37 cellular contexts compared by ENCODE assay signal in genomic region chr2:159846564-159846963, GRCh38.
"Had no signal": no experiment of that assay in that cellular context is flagged by ENCODE, and none has a peak within 500 bp of the region (broad histone marks: within the 10 kb centered on the region; RNA-seq: fewer than 3 reads in every experiment).

No MANE protein-coding gene starts in this region.

- H3K27me3 Mint-ChIP-seq: activated B cell treated with CpG ODN at 0.5 μM for 24 hours; activated CD4-positive, alpha-beta memory T cell treated with anti-CD3 and anti-CD28 coated beads for 36 hours; activated CD4-positive, alpha-beta T cell treated with anti-CD3 and anti-CD28 coated beads, Interleukin-2, amount 10 ng/mL, durations not matched to agents 24 days and 14 days; activated CD8-positive, alpha-beta T cell treated with anti-CD3 and anti-CD28 coated beads for 36 hours; activated naive CD4-positive, alpha-beta T cell treated with anti-CD3 and anti-CD28 coated beads, Interleukin-2, amount 10 ng/mL, durations not matched to agents 7 days and 5 days; activated naive CD4-positive, alpha-beta T cell treated with anti-CD3 and anti-CD28 coated beads, Interleukin-2, amount 50 U/mL, for 24 hours; activated naive CD8-positive, alpha-beta T cell; activated naive CD8-positive, alpha-beta T cell treated with anti-CD3 and anti-CD28 coated beads, Interleukin-2, amount 10 ng/mL, durations not matched to agents 7 days and 5 days; activated naive CD8-positive, alpha-beta T cell treated with anti-CD3 and anti-CD28 coated beads, Interleukin-2, amount 50 U/mL, for 24 hours; activated T-helper 17 cell treated with anti-CD3 and anti-CD28 coated beads, Interleukin-2, amount 50 U/mL, for 72 hours had no signal

- ATAC-seq: activated CD8-positive, alpha-beta T cell treated with anti-CD3 and anti-CD28 coated beads for 36 hours; activated naive CD8-positive, alpha-beta T cell treated with anti-CD3 and anti-CD28 coated beads, Interleukin-2, amount 50 U/mL, for 24 hours; activated T-cell treated with anti-CD3 and anti-CD28 coated beads, Interleukin-2, amount 50 U/mL, for 4 hours; activated T-cell treated with anti-CD3 and anti-CD28 coated beads, Interleukin-2, amount 50 U/mL, for 72 hours; activated T-helper 17 cell treated with anti-CD3 and anti-CD28 coated beads, Interleukin-2, amount 50 U/mL, for 72 hours; body of pancreas had no signal

- H3K9me3 ChIP-seq: body of pancreas, breast epithelium had no signal

- H3K9me3 Mint-ChIP-seq: activated CD4-positive, alpha-beta memory T cell treated with anti-CD3 and anti-CD28 coated beads for 36 hours; activated CD4-positive, alpha-beta T cell treated with anti-CD3 and anti-CD28 coated beads, Interleukin-2, amount 10 ng/mL, durations not matched to agents 24 days and 14 days; activated CD8-positive, alpha-beta T cell treated with anti-CD3 and anti-CD28 coated beads for 36 hours; activated naive CD4-positive, alpha-beta T cell treated with anti-CD3 and anti-CD28 coated beads, Interleukin-2, amount 10 ng/mL, durations not matched to agents 7 days and 5 days; activated naive CD4-positive, alpha-beta T cell treated with anti-CD3 and anti-CD28 coated beads, Interleukin-2, amount 50 U/mL, for 24 hours; activated naive CD8-positive, alpha-beta T cell treated with anti-CD3 and anti-CD28 coated beads, Interleukin-2, amount 10 ng/mL, durations not matched to agents 7 days and 5 days; activated naive CD8-positive, alpha-beta T cell treated with anti-CD3 and anti-CD28 coated beads, Interleukin-2, amount 50 U/mL, for 24 hours; activated T-cell treated with anti-CD3 and anti-CD28 coated beads, Interleukin-2, amount 50 U/mL, for 4 hours; activated T-cell treated with anti-CD3 and anti-CD28 coated beads, Interleukin-2, amount 50 U/mL, for 72 hours; activated T-helper 1 cell treated with anti-CD3 and anti-CD28 coated beads, Interleukin-12 subunit alpha, Interleukin-12 subunit beta, Interleukin-2, Interleukin-4 antibody, amounts not matched to agents 30 ng/mL and 10 ng/mL and 1 ng/mL, durations not matched to agents 14 hours and 24 hours and 36 hours; activated T-helper 17 cell treated with anti-CD3 and anti-CD28 coated beads, Interleukin-2, amount 50 U/mL, for 72 hours; T-helper 1 cell treated with Interleukin-12 subunit alpha and Interleukin-12 subunit beta and Interleukin-4 antibody, amounts not matched to agents 30 μg/mL and 1 μg/mL, for 36 hours; T-helper 2 cell treated with Interferon-gamma antibody and Interleukin-4, amounts not matched to agents 5 μg/mL and 100 μg/mL, for 36 hours had no signal

- H3K4me1 Mint-ChIP-seq: activated B cell treated with CpG ODN at 0.5 μM for 24 hours; activated CD4-positive, alpha-beta T cell treated with anti-CD3 and anti-CD28 coated beads, Interleukin-2, amount 10 ng/mL, durations not matched to agents 24 days and 14 days; activated naive CD4-positive, alpha-beta T cell treated with anti-CD3 and anti-CD28 coated beads, Interleukin-2, amount 10 ng/mL, durations not matched to agents 7 days and 5 days; activated naive CD4-positive, alpha-beta T cell treated with anti-CD3 and anti-CD28 coated beads, Interleukin-2, amount 50 U/mL, for 24 hours; activated naive CD8-positive, alpha-beta T cell treated with anti-CD3 and anti-CD28 coated beads, Interleukin-2, amount 10 ng/mL, durations not matched to agents 7 days and 5 days; activated T-helper 17 cell treated with anti-CD3 and anti-CD28 coated beads, Interleukin-2, amount 50 U/mL, for 72 hours had no signal

- H3K27ac Mint-ChIP-seq: activated B cell treated with CpG ODN at 0.5 μM for 24 hours; activated CD4-positive, alpha-beta memory T cell treated with anti-CD3 and anti-CD28 coated beads for 36 hours; activated CD4-positive, alpha-beta T cell treated with anti-CD3 and anti-CD28 coated beads, Interleukin-2, amount 10 ng/mL, durations not matched to agents 24 days and 14 days; activated CD8-positive, alpha-beta T cell treated with anti-CD3 and anti-CD28 coated beads for 36 hours; activated naive CD4-positive, alpha-beta T cell treated with anti-CD3 and anti-CD28 coated beads, Interleukin-2, amount 10 ng/mL, durations not matched to agents 7 days and 5 days; activated naive CD4-positive, alpha-beta T cell treated with anti-CD3 and anti-CD28 coated beads, Interleukin-2, amount 50 U/mL, for 24 hours; activated naive CD8-positive, alpha-beta T cell; activated naive CD8-positive, alpha-beta T cell treated with anti-CD3 and anti-CD28 coated beads, Interleukin-2, amount 10 ng/mL, durations not matched to agents 7 days and 5 days; activated naive CD8-positive, alpha-beta T cell treated with anti-CD3 and anti-CD28 coated beads, Interleukin-2, amount 50 U/mL, for 24 hours; activated T-cell treated with anti-CD3 and anti-CD28 coated beads, Interleukin-2, amount 50 U/mL, for 72 hours; activated T-helper 1 cell treated with anti-CD3 and anti-CD28 coated beads, Interleukin-12 subunit alpha, Interleukin-12 subunit beta, Interleukin-2, Interleukin-4 antibody, amounts not matched to agents 30 ng/mL and 10 ng/mL and 1 ng/mL, durations not matched to agents 14 hours and 24 hours and 36 hours; activated T-helper 17 cell treated with anti-CD3 and anti-CD28 coated beads, Interleukin-2, amount 50 U/mL, for 72 hours; T-helper 1 cell treated with Interleukin-12 subunit alpha and Interleukin-12 subunit beta and Interleukin-4 antibody, amounts not matched to agents 30 μg/mL and 1 μg/mL, for 36 hours; T-helper 2 cell treated with Interferon-gamma antibody and Interleukin-4, amounts not matched to agents 5 μg/mL and 100 μg/mL, for 36 hours had no signal

- DNase-seq: activated B cell treated with CpG ODN at 0.5 μM for 24 hours; activated CD4-positive, alpha-beta memory T cell treated with anti-CD3 and anti-CD28 coated beads for 36 hours; activated CD4-positive, alpha-beta T cell treated with anti-CD3 and anti-CD28 coated beads for 4 hours; activated CD4-positive, alpha-beta T cell treated with anti-CD3 and anti-CD28 coated beads, Interleukin-2, amount 10 ng/mL, durations not matched to agents 24 days and 14 days; activated CD4-positive, alpha-beta T cell treated with anti-CD3 and anti-CD28 coated beads, Interleukin-2, amount 50 U/mL, for 1 hour; activated CD4-positive, alpha-beta T cell treated with anti-CD3 and anti-CD28 coated beads, Interleukin-2, amount 50 U/mL, for 4 hours; activated CD4-positive, CD25-positive, alpha-beta regulatory T cell treated with anti-CD3 and anti-CD28 coated beads, Interleukin-2, amount 50 U/mL, for 72 hours; activated CD8-positive, alpha-beta memory T cell treated with anti-CD3 and anti-CD28 coated beads, Interleukin-2, amount 50 U/mL, for 4 hours; activated CD8-positive, alpha-beta T cell treated with anti-CD3 and anti-CD28 coated beads for 36 hours; activated effector memory CD4-positive, alpha-beta T cell treated with Interleukin-2 at 50 U/mL for 16 hours; activated gamma-delta T cell; activated naive CD4-positive, alpha-beta T cell treated with anti-CD3 and anti-CD28 coated beads, Interleukin-2, amount 10 ng/mL, durations not matched to agents 7 days and 5 days; activated naive CD4-positive, alpha-beta T cell treated with Interleukin-2 at 50 U/mL for 16 hours; activated naive CD8-positive, alpha-beta T cell treated with anti-CD3 and anti-CD28 coated beads, Interleukin-2, amount 10 ng/mL, durations not matched to agents 7 days and 5 days; activated naive CD8-positive, alpha-beta T cell treated with anti-CD3 and anti-CD28 coated beads, Interleukin-2, amount 50 U/mL, for 24 hours; activated T-cell treated with anti-CD3 and anti-CD28 coated beads for 4 hours; activated T-cell treated with anti-CD3 and anti-CD28 coated beads, Interleukin-2, amount 50 U/mL, for 1 hour; activated T-cell treated with anti-CD3 and anti-CD28 coated beads, Interleukin-2, amount 50 U/mL, for 4 hours; activated T-cell treated with anti-CD3 and anti-CD28 coated beads, Interleukin-2, amount 50 U/mL, for 72 hours; amygdala; anterior cingulate cortex; body of pancreas; brain microvascular endothelial cell; central memory CD4-positive, alpha-beta T cell; T-helper 1 cell; T-helper 2 cell; T-helper 9 cell had no signal

- H3K4me3 Mint-ChIP-seq: activated B cell treated with CpG ODN at 0.5 μM for 24 hours; activated CD4-positive, alpha-beta memory T cell treated with anti-CD3 and anti-CD28 coated beads for 36 hours; activated CD4-positive, alpha-beta T cell treated with anti-CD3 and anti-CD28 coated beads, Interleukin-2, amount 10 ng/mL, durations not matched to agents 24 days and 14 days; activated CD8-positive, alpha-beta T cell treated with anti-CD3 and anti-CD28 coated beads for 36 hours; activated naive CD4-positive, alpha-beta T cell treated with anti-CD3 and anti-CD28 coated beads, Interleukin-2, amount 10 ng/mL, durations not matched to agents 7 days and 5 days; activated naive CD4-positive, alpha-beta T cell treated with anti-CD3 and anti-CD28 coated beads, Interleukin-2, amount 50 U/mL, for 24 hours; activated naive CD8-positive, alpha-beta T cell; activated naive CD8-positive, alpha-beta T cell treated with anti-CD3 and anti-CD28 coated beads, Interleukin-2, amount 10 ng/mL, durations not matched to agents 7 days and 5 days; activated naive CD8-positive, alpha-beta T cell treated with anti-CD3 and anti-CD28 coated beads, Interleukin-2, amount 50 U/mL, for 24 hours; activated T-cell treated with anti-CD3 and anti-CD28 coated beads, Interleukin-2, amount 50 U/mL, for 4 hours; activated T-cell treated with anti-CD3 and anti-CD28 coated beads, Interleukin-2, amount 50 U/mL, for 72 hours; activated T-helper 1 cell treated with anti-CD3 and anti-CD28 coated beads, Interleukin-12 subunit alpha, Interleukin-12 subunit beta, Interleukin-2, Interleukin-4 antibody, amounts not matched to agents 30 ng/mL and 10 ng/mL and 1 ng/mL, durations not matched to agents 14 hours and 24 hours and 36 hours; activated T-helper 17 cell treated with anti-CD3 and anti-CD28 coated beads, Interleukin-2, amount 50 U/mL, for 72 hours; T-helper 1 cell treated with Interleukin-12 subunit alpha and Interleukin-12 subunit beta and Interleukin-4 antibody, amounts not matched to agents 30 μg/mL and 1 μg/mL, for 36 hours; T-helper 2 cell treated with Interferon-gamma antibody and Interleukin-4, amounts not matched to agents 5 μg/mL and 100 μg/mL, for 36 hours had no signal

- FAIRE-seq: astrocyte, TTC549 had no signal

- H3K4me3 ChIP-seq: body of pancreas, breast epithelium had no signal

- H3K27me3 ChIP-seq: body of pancreas, brain microvascular endothelial cell, breast epithelium had no signal

- H3K4me1 ChIP-seq: body of pancreas, breast epithelium had no signal

- H3K27ac ChIP-seq: body of pancreas, brain microvascular endothelial cell, breast epithelium, VCaP had no signal

- H3K36me3 ChIP-seq: brain microvascular endothelial cell, breast epithelium had no signal
